1 cellular context compared by ENCODE assay signal in genomic region chr19:49497047-49497789, GRCh38.
TF ChIP-seq lines count a peak whose summit lies in the region.

No MANE protein-coding gene starts in this region.

TF ChIP-seq in GM12878, 131 proteins besides CTCF, POLR2A, EP300 and RAD21 (continued from another document and continues in another):
- TF ChIP-seq USF2 (IDR thresholded peaks at IDR 0.05; ENCODE audit: borderline replicate concordance, low read depth, low read length) (no peak; the same call in 1 of the 2 replicates), E2F8 (IDR thresholded peaks at IDR 0.05; ENCODE audit: low read depth, partially characterized antibody) (no peak), ZNF274 (IDR thresholded peaks at IDR 0.05; ENCODE audit: insufficient read depth, insufficient read length) (no peak), MTA3 (IDR thresholded peaks at IDR 0.05; ENCODE audit: borderline replicate concordance, low read length) (no peak), MTA2 (IDR thresholded peaks at IDR 0.05; ENCODE audit: low read depth) (no peak), POU2F2 (IDR thresholded peaks at IDR 0.05; ENCODE audit: borderline replicate concordance, low read depth, low read length) (peak; percentile 59; the same call in 1 of the 3 replicates), E4F1 (IDR thresholded peaks at IDR 0.05; ENCODE audit: borderline replicate concordance, partially characterized antibody) (no peak), RELB (IDR thresholded peaks at IDR 0.05; ENCODE audit: low read depth) (no peak), FOS (IDR thresholded peaks at IDR 0.05; ENCODE audit: borderline replicate concordance, extremely low read depth, insufficient read length) (no peak), SMAD5 (IDR thresholded peaks at IDR 0.05; ENCODE audit: low read depth) (no peak), NBN (IDR thresholded peaks at IDR 0.05) (peak; percentile 22; the same call in 1 of the 2 replicates), NR2C2 (IDR thresholded peaks at IDR 0.05; ENCODE audit: borderline replicate concordance, control insufficient read depth, insufficient read length, low read depth) (no peak), ETV6 (conservative IDR thresholded peaks at IDR 0.05 in 1 of 2, IDR thresholded peaks at IDR 0.05 in 1 of 2; ENCODE audit: borderline replicate concordance in 1 of 2, low read depth in 1 of 2) (no peak), RELA (IDR thresholded peaks at IDR 0.05; ENCODE audit: borderline replicate concordance, partially characterized antibody) (no peak), LARP7 (IDR thresholded peaks at IDR 0.05) (no peak), BACH1 (IDR thresholded peaks at IDR 0.05; ENCODE audit: borderline replicate concordance) (0 out of 2 replicates have a peak, but pooled peaks have one; percentile 23), HSF1 (IDR thresholded peaks at IDR 0.05; ENCODE audit: low read depth, low read length) (no peak), ZNF207 (IDR thresholded peaks at IDR 0.05; ENCODE audit: borderline replicate concordance) (no peak), ATF2 (IDR thresholded peaks at IDR 0.05; ENCODE audit: low read length) (no peak), KDM1A (IDR thresholded peaks at IDR 0.05; ENCODE audit: borderline replicate concordance) (no peak), CEBPB (IDR thresholded peaks at IDR 0.05; ENCODE audit: borderline replicate concordance in 1 of 2, low read depth in 2 of 2, low read length in 2 of 2) (no peak), HCFC1 (IDR thresholded peaks at IDR 0.05; ENCODE audit: low read length) (peak; percentile 85), IRF5 (IDR thresholded peaks at IDR 0.05; ENCODE audit: borderline replicate concordance) (no peak), POLR2AphosphoS5 (IDR thresholded peaks at IDR 0.05; ENCODE audit: low read length) (no peak), BCLAF1 (IDR thresholded peaks at IDR 0.05) (no peak), CREB1 (IDR thresholded peaks at IDR 0.05; ENCODE audit: low read depth) (peak; percentile 66), YBX1 (IDR thresholded peaks at IDR 0.05) (no peak), PAX5 (IDR thresholded peaks at IDR 0.05; ENCODE audit: borderline replicate concordance, low read depth, low read length) (no peak), RCOR1 (conservative IDR thresholded peaks at IDR 0.05; ENCODE audit: low read depth, low read length) (no peak), WRNIP1 (IDR thresholded peaks at IDR 0.05; ENCODE audit: borderline replicate concordance, low read depth, low read length) (0 out of 2 replicates have a peak, but pooled peaks have one; percentile 1), NRF1 (conservative IDR thresholded peaks at IDR 0.05; ENCODE audit: low read depth, low read length) (no peak), JUNB (IDR thresholded peaks at IDR 0.05) (no peak), MEF2A (IDR thresholded peaks at IDR 0.05; ENCODE audit: insufficient read depth, low read depth, low read length) (no peak), RAD51 (IDR thresholded peaks at IDR 0.05) (peak; percentile 61), IKZF1 (conservative IDR thresholded peaks at IDR 0.05) (no peak), CREM (IDR thresholded peaks at IDR 0.05; ENCODE audit: low read depth) (peak; percentile 63; the same call in 1 of the 2 replicates), CUX1 (IDR thresholded peaks at IDR 0.05; ENCODE audit: insufficient replicate concordance, low read depth, low read length) (no peak), CBX5 (IDR thresholded peaks at IDR 0.05; ENCODE audit: low read depth) (no peak), HDGF (IDR thresholded peaks at IDR 0.05) (0 out of 2 replicates have a peak, but pooled peaks have one; percentile 16), PML (IDR thresholded peaks at IDR 0.05; ENCODE audit: low read length) (no peak)
